In the genomic region with DNA sequence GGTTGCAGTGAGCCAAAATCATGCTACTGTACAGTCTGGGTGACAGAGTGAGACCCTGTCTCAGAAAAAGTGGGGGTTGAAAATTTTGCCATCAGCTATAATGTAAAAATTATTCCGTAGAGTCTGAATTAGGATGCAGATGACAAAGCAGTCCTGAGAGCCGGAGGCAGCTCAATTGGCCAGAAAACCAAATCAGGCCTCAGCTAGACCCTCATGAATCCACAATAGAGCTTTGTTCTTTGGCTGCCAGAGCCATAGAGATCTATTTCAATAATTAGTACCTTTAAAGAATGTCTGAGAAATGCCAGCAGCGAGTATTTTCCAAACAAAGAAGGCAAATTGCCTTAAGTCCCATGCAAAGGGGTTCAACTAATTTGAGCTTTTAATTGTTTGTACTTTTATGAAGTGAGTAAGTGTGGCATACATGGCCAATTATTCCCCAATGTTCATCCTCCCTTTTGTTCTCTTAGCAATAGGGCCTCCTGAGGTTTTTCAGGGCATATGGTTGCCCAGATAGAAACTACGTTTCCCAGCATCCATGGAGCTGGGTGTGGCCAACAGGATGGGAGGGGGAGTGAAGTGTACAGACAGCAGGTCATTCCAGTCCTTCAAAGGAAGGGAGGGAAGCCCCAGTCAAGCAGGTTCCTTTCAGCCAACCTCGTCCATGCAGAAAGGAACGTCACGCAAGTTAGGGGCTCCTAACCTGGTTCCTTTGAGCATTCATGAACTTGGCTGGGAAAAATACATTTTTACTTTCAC, we compare ENCODE assay signal across 1 cellular context.
TF ChIP-seq lines count a peak whose summit lies in the region.

No MANE protein-coding gene starts in this region.

TF ChIP-seq in WTC11, 78 proteins besides CTCF, POLR2A, EP300 and RAD21 (continued from another document):
- TF ChIP-seq, protein P1, sequence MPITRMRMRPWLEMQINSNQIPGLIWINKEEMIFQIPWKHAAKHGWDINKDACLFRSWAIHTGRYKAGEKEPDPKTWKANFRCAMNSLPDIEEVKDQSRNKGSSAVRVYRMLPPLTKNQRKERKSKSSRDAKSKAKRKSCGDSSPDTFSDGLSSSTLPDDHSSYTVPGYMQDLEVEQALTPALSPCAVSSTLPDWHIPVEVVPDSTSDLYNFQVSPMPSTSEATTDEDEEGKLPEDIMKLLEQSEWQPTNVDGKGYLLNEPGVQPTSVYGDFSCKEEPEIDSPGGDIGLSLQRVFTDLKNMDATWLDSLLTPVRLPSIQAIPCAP (CRISPR knock-in tag; IDR thresholded peaks at IDR 0.05), result no peak
- no peak for TF ChIP-seq ELF4 (CRISPR knock-in tag; IDR thresholded peaks at IDR 0.05; ENCODE audit: low read depth)
- TF ChIP-seq CBFB (CRISPR knock-in tag; IDR thresholded peaks at IDR 0.05; ENCODE audit: low read depth), result no peak
- no peak for TF ChIP-seq OVOL2 (CRISPR knock-in tag; IDR thresholded peaks at IDR 0.05; ENCODE audit: borderline replicate concordance)
- TF ChIP-seq ZNF396 (CRISPR knock-in tag; IDR thresholded peaks at IDR 0.05; ENCODE audit: borderline replicate concordance), result no peak
- TF ChIP-seq, protein P2, sequence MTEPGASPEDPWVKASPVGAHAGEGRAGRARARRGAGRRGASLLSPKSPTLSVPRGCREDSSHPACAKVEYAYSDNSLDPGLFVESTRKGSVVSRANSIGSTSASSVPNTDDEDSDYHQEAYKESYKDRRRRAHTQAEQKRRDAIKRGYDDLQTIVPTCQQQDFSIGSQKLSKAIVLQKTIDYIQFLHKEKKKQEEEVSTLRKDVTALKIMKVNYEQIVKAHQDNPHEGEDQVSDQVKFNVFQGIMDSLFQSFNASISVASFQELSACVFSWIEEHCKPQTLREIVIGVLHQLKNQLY (CRISPR knock-in tag; IDR thresholded peaks at IDR 0.05), result no peak
- TF ChIP-seq RORB (CRISPR knock-in tag; IDR thresholded peaks at IDR 0.05), result no peak
- TF ChIP-seq HMGA2 (CRISPR knock-in tag; IDR thresholded peaks at IDR 0.05), result no peak
- TF ChIP-seq, protein P3, sequence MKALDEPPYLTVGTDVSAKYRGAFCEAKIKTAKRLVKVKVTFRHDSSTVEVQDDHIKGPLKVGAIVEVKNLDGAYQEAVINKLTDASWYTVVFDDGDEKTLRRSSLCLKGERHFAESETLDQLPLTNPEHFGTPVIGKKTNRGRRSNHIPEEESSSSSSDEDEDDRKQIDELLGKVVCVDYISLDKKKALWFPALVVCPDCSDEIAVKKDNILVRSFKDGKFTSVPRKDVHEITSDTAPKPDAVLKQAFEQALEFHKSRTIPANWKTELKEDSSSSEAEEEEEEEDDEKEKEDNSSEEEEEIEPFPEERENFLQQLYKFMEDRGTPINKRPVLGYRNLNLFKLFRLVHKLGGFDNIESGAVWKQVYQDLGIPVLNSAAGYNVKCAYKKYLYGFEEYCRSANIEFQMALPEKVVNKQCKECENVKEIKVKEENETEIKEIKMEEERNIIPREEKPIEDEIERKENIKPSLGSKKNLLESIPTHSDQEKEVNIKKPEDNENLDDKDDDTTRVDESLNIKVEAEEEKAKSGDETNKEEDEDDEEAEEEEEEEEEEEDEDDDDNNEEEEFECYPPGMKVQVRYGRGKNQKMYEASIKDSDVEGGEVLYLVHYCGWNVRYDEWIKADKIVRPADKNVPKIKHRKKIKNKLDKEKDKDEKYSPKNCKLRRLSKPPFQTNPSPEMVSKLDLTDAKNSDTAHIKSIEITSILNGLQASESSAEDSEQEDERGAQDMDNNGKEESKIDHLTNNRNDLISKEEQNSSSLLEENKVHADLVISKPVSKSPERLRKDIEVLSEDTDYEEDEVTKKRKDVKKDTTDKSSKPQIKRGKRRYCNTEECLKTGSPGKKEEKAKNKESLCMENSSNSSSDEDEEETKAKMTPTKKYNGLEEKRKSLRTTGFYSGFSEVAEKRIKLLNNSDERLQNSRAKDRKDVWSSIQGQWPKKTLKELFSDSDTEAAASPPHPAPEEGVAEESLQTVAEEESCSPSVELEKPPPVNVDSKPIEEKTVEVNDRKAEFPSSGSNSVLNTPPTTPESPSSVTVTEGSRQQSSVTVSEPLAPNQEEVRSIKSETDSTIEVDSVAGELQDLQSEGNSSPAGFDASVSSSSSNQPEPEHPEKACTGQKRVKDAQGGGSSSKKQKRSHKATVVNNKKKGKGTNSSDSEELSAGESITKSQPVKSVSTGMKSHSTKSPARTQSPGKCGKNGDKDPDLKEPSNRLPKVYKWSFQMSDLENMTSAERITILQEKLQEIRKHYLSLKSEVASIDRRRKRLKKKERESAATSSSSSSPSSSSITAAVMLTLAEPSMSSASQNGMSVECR (CRISPR knock-in tag; IDR thresholded peaks at IDR 0.05; ENCODE audit: borderline replicate concordance), result no peak
TF ChIP-seq in WTC11: peak in this region for 0.
